Comparison of ENCODE assay signal across 26 cellular contexts in the genomic region with DNA sequence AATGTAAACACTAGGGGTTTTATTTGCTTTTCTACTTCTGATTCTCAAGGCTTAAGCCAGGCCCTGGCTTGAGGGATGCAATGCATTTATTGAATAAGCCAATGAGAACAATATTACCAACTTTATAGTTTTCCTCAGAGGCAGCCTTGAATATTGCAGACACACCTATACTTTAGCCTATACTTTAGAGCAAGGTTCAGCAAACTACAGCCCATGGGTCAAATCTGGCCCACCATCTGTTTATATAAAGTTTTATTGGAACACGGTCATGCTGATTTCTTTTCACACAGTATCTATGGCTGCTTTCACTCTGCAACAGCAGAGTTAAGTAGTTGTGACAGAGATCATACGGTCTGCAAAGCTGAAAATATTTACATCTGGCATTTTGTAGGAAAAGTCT. TPM values are rescaled to one million over a fixed set of nuclear protein-coding genes. Genes with fewer than 3 reads are reported as not detected.
DNase-seq lines count a peak whose midpoint lies in the region; ATAC-seq, FAIRE-seq and TF ChIP-seq lines count a peak whose summit lies in the region.
"Had no signal": no experiment of that assay in that cellular context is flagged by ENCODE, and none has a peak within 500 bp of the region (broad histone marks: within the 10 kb centered on the region; RNA-seq: fewer than 3 reads in every experiment).

No MANE protein-coding gene starts in this region.

- H4K91ac ChIP-seq in mesenchymal stem cell (ENCODE audit: low read length): no peak overlapping the region

- H3K4me1 Mint-ChIP-seq in CD4-positive, CD25-positive, alpha-beta regulatory T cell: no peaks in the 10 kb centered on the region
- H3K4me1 Mint-ChIP-seq: B cell; CD4-positive, alpha-beta memory T cell; CD8-positive, alpha-beta memory T cell had no signal

- TF ChIP-seq EP300 in K562 (IDR thresholded peaks at IDR 0.05; ENCODE audit: low read length): no peak

- no peak for TF ChIP-seq RAD21 in K562 (CRISPR knock-in tag; conservative IDR thresholded peaks at IDR 0.05 in 1 of 2, IDR thresholded peaks at IDR 0.05 in 1 of 2)

- H2AK5ac ChIP-seq in mesenchymal stem cell (ENCODE audit: low read length, severe bottlenecking): no peak overlapping the region

- no peaks in the 10 kb centered on the region for H3K4me1 ChIP-seq in CD4-positive, CD25-positive, alpha-beta regulatory T cell (ENCODE audit: control insufficient read depth, insufficient read depth, low read length, poor library complexity, severe bottlenecking)
- H3K4me1 ChIP-seq in K562 (replicated peaks in 1 of 2; ENCODE audit: control insufficient read depth in 2 of 2, insufficient read depth in 2 of 2, low read length in 2 of 2): no peaks in the 10 kb centered on the region; a peak in 1 of 5 replicates
- no peaks in the 10 kb centered on the region for H3K4me1 ChIP-seq in mesenchymal stem cell (ENCODE audit: control insufficient read depth, insufficient read depth, low read depth, low read length)
- H3K4me1 ChIP-seq in thyroid gland: peaks cover 14 to 15% of the 10 kb centered on the region in 2 donors
- H3K4me1 ChIP-seq: BLaER1 treated with 17β-estradiol and CSF1 and Interleukin-3, amounts not matched to agents 10 nM and 100 nM had no signal

- no peak overlapping the region for H3K4me3 Mint-ChIP-seq in CD4-positive, CD25-positive, alpha-beta regulatory T cell
- H3K4me3 Mint-ChIP-seq: B cell; CD4-positive, alpha-beta memory T cell; CD8-positive, alpha-beta memory T cell had no signal

- no peak overlapping the region for H2BK5ac ChIP-seq in mesenchymal stem cell (ENCODE audit: low read depth, low read length, poor library complexity, severe bottlenecking)

- H2AFZ ChIP-seq in K562 (ENCODE audit: low read depth, low read length) (no peak overlapping the region), mesenchymal stem cell (ENCODE audit: low read depth, low read length) (no peak overlapping the region)

- no peak overlapping the region for H2BK12ac ChIP-seq in mesenchymal stem cell (ENCODE audit: low read length in 2 of 2)

- H3K9me1 ChIP-seq in K562 (ENCODE audit: control insufficient read depth, insufficient read depth, low read length): no peaks in the 10 kb centered on the region

- H3K4me2 ChIP-seq in K562 (ENCODE audit: insufficient read depth, low read length) (no peak overlapping the region), mesenchymal stem cell (ENCODE audit: low read length, poor library complexity, severe bottlenecking) (no peak overlapping the region)
- H3K4me2 ChIP-seq: BLaER1 treated with 17β-estradiol and CSF1 and Interleukin-3, amounts not matched to agents 10 nM and 100 nM had no signal

- H3K23ac ChIP-seq in mesenchymal stem cell (ENCODE audit: low read length in 2 of 2): no peak overlapping the region

- no TSS peak for BruUV-seq in K562 (replicated peaks; lab: Mats Ljungman, UMichigan)

- no peak for ATAC-seq in CD4-positive, CD25-positive, alpha-beta regulatory T cell (ENCODE audit: low read depth in 2 of 2)
- ATAC-seq in K562: no peak
- ATAC-seq: GM12878 had no signal

- WGBS in K562 (ENCODE audit: insufficient coverage, low coverage, missing lambda C conversion rate): 0% methylated on average over 2 of the region's 2 CpGs
- 41% methylated on average over 2 of the region's 2 CpGs for WGBS in mesenchymal stem cell
- 60 to 73% methylated on average over 2 of the region's 2 CpGs for WGBS in thyroid gland, 2 donors

- POLR2A ChIA-PET in K562 (lab: Yijun Ruan, JAX): interaction anchor here (1.3 kb wide), 1 partner anchor 23 kb away, joined by 3 read pairs; no protein-coding TSS in a partner anchor

- no peak for DNase-seq in CD4-positive, CD25-positive, alpha-beta regulatory T cell
- DNase-seq in K562 (ENCODE audit: extremely low read depth in 1 of 4, low spot score in 3 of 4): no peak
- peak; percentile 5 for DNase-seq in mesenchymal stem cell
- DNase-seq in thyroid gland: no peak
- DNase-seq in GM19239 (ENCODE audit: insufficient read length, low spot score): no peak
- DNase-seq in kidney tubule cell (ENCODE audit: low spot score): no peak
- DNase-seq in activated CD4-positive, alpha-beta T cell treated with anti-CD3 and anti-CD28 coated beads for 4 hours: no peak
- DNase-seq: ACHN; AML-193; CD4-positive, alpha-beta memory T cell; CD8-positive, alpha-beta memory T cell; COR-L47; DMS 273 treated with DMSO at 0.1 percent for 48 hours; DMS153; DMS53; DMS79; DND-41; GDM1 had no signal

- H3K9me3 Mint-ChIP-seq in CD4-positive, CD25-positive, alpha-beta regulatory T cell: peaks cover 0 to 2% (median 0%) of the 10 kb centered on the region in 7 donors
- H3K9me3 Mint-ChIP-seq: CD4-positive, alpha-beta memory T cell; CD8-positive, alpha-beta memory T cell had no signal

- no peaks in the 10 kb centered on the region for H3K9me3 ChIP-seq in CD4-positive, CD25-positive, alpha-beta regulatory T cell (ENCODE audit: control insufficient read depth in 2 of 2, low read length in 2 of 2)
- H3K9me3 ChIP-seq in K562 (replicated peaks; ENCODE audit: control insufficient read depth, insufficient read depth, low read depth, low read length) (no peaks in the 10 kb centered on the region), mesenchymal stem cell (ENCODE audit: control insufficient read depth, low read length) (no peaks in the 10 kb centered on the region), thyroid gland (no peaks in the 10 kb centered on the region)
- H3K9me3 ChIP-seq: BLaER1 treated with 17β-estradiol and CSF1 and Interleukin-3, amounts not matched to agents 10 nM and 100 nM had no signal

- no peak overlapping the region for H2BK120ac ChIP-seq in mesenchymal stem cell (ENCODE audit: low read depth, low read length)

- peaks cover 6% of the 10 kb centered on the region for H3K27me3 ChIP-seq in CD4-positive, CD25-positive, alpha-beta regulatory T cell (ENCODE audit: control insufficient read depth, insufficient read depth, low read length)
- H3K27me3 ChIP-seq in K562 (ENCODE audit: control insufficient read depth in 2 of 2, insufficient read depth in 2 of 2, low read length in 2 of 2) (peaks cover 2 to 16% of the 10 kb centered on the region in 2 experiments; a peak in 3 of 5 replicates), mesenchymal stem cell (ENCODE audit: control insufficient read depth in 1 of 2, insufficient read depth in 1 of 2, low read length in 2 of 2) (peaks cover 18 to 23% of the 10 kb centered on the region in 2 experiments), thyroid gland (no peaks in the 10 kb centered on the region)
- H3K27me3 ChIP-seq: BLaER1 treated with 17β-estradiol and CSF1 and Interleukin-3, amounts not matched to agents 10 nM and 100 nM had no signal

- no peaks in the 10 kb centered on the region for H4K20me1 ChIP-seq in K562 (replicated peaks; ENCODE audit: control insufficient read depth, insufficient read depth, low read length)
- H4K20me1 ChIP-seq: BLaER1 treated with 17β-estradiol and CSF1 and Interleukin-3, amounts not matched to agents 10 nM and 100 nM had no signal

- H3K79me2 ChIP-seq in K562 (ENCODE audit: control insufficient read depth, insufficient read depth, low read length): no peaks in the 10 kb centered on the region

- CTCF ChIA-PET in K562 (lab: Yijun Ruan, JAX; ENCODE audit: low intra/inter-chr PET ratio): no interaction called here

- no peak overlapping the region for H3K27ac ChIP-seq in CD4-positive, CD25-positive, alpha-beta regulatory T cell (ENCODE audit: insufficient read depth, low read length, poor library complexity, severe bottlenecking)
- H3K27ac ChIP-seq in K562 (ENCODE audit: extremely low read depth, low read depth, low read length): no peak overlapping the region
- H3K27ac ChIP-seq in mesenchymal stem cell (ENCODE audit: low read length, poor library complexity, severe bottlenecking): no peak overlapping the region
- H3K27ac ChIP-seq in thyroid gland: peak overlapping the region in 2 of 3 donors; percentile 11 to 58
- H3K27ac ChIP-seq: 22Rv1; BLaER1 treated with 17β-estradiol and CSF1 and Interleukin-3, amounts not matched to agents 10 nM and 100 nM; C4-2B had no signal

- FAIRE-seq in K562 (lab: Jason Lieb, UNC) (no peak), GM19239 (lab: Jason Lieb, UNC) (no peak)
- FAIRE-seq: A204.1, GM12878, GM12892, GM18507 had no signal

- no peak overlapping the region for H2BK15ac ChIP-seq in mesenchymal stem cell (ENCODE audit: low read depth, poor library complexity, severe bottlenecking)

- TF ChIP-seq POLR2A in K562 (conservative IDR thresholded peaks at IDR 0.05) (no peak), thyroid gland (IDR thresholded peaks at IDR 0.05) (no peak)

- H3K79me1 ChIP-seq in mesenchymal stem cell (replicated peaks; ENCODE audit: low read length, poor library complexity, severe bottlenecking): no peaks in the 10 kb centered on the region

- H3K27ac Mint-ChIP-seq in CD4-positive, CD25-positive, alpha-beta regulatory T cell: peak overlapping the region in 2 of 3 donors; percentile 5 to 85
- H3K27ac Mint-ChIP-seq: B cell; CD4-positive, alpha-beta memory T cell had no signal

- H3K27me3 Mint-ChIP-seq in CD4-positive, CD25-positive, alpha-beta regulatory T cell: peaks cover 26% of the 10 kb centered on the region

- H3K14ac ChIP-seq in mesenchymal stem cell (ENCODE audit: low read length in 2 of 2): no peak overlapping the region

- H3K9ac ChIP-seq in K562 (ENCODE audit: insufficient read depth in 1 of 2, low read depth in 2 of 2, low read length in 2 of 2): no peak overlapping the region
- H3K9ac ChIP-seq in mesenchymal stem cell (ENCODE audit: low read length): no peak overlapping the region
- H3K9ac ChIP-seq: BLaER1 treated with 17β-estradiol and CSF1 and Interleukin-3, amounts not matched to agents 10 nM and 100 nM had no signal

- H4K8ac ChIP-seq in mesenchymal stem cell (ENCODE audit: low read length): no peak overlapping the region

- no peak overlapping the region for H3K4me3 ChIP-seq in CD4-positive, CD25-positive, alpha-beta regulatory T cell (ENCODE audit: low read depth, low read length)
- H3K4me3 ChIP-seq in K562: no peak overlapping the region
- H3K4me3 ChIP-seq in mesenchymal stem cell (ENCODE audit: insufficient read depth in 1 of 2, low read depth in 1 of 2, low read length in 2 of 2): no peak overlapping the region
- H3K4me3 ChIP-seq in thyroid gland (replicated peaks in 1 of 3): no peak overlapping the region
- H3K4me3 ChIP-seq: BLaER1 treated with 17β-estradiol and CSF1 and Interleukin-3, amounts not matched to agents 10 nM and 100 nM; GM12878 had no signal

- in situ Hi-C loops in K562 (cut with MboI): no loop called here

- intact Hi-C loops in K562 (cut with micrococcal nuclease): no loop called here
- intact Hi-C loops in thyroid gland (cut with DNase I): no loop called here

- H3K18ac ChIP-seq in mesenchymal stem cell (ENCODE audit: low read depth in 1 of 2, low read length in 2 of 2): no peak overlapping the region

- no peak overlapping the region for H3K4ac ChIP-seq in mesenchymal stem cell (ENCODE audit: low read depth in 1 of 2, low read length in 2 of 2)

- TF ChIP-seq CTCF in K562 (IDR thresholded peaks at IDR 0.05 in 2 of 3, conservative IDR thresholded peaks at IDR 0.05 in 1 of 3; ENCODE audit: insufficient read depth in 2 of 3, low read depth in 1 of 3, low read length in 3 of 3): no peak
- no peak for TF ChIP-seq CTCF in thyroid gland (IDR thresholded peaks at IDR 0.05)

- no peaks in the 10 kb centered on the region for H3K36me3 ChIP-seq in CD4-positive, CD25-positive, alpha-beta regulatory T cell (ENCODE audit: control insufficient read depth, insufficient read depth, low read length)
- no peaks in the 10 kb centered on the region for H3K36me3 ChIP-seq in K562 (ENCODE audit: control insufficient read depth, insufficient read depth, low read length)
- no peaks in the 10 kb centered on the region for H3K36me3 ChIP-seq in mesenchymal stem cell (ENCODE audit: control insufficient read depth in 1 of 2, insufficient read depth in 2 of 2, low read depth in 1 of 2, low read length in 2 of 2)
- no peaks in the 10 kb centered on the region for H3K36me3 ChIP-seq in thyroid gland
- H3K36me3 ChIP-seq: BLaER1 treated with 17β-estradiol and CSF1 and Interleukin-3, amounts not matched to agents 10 nM and 100 nM had no signal

- no peaks in the 10 kb centered on the region for H3K36me3 Mint-ChIP-seq in CD4-positive, CD25-positive, alpha-beta regulatory T cell
- H3K36me3 Mint-ChIP-seq: CD4-positive, alpha-beta memory T cell; CD8-positive, alpha-beta memory T cell had no signal

RNA-seq across cellular contexts. Expression of gene E2F8, which starts 50.3 kb away (rescaled TPM):
- total RNA-seq in CD4-positive, CD25-positive, alpha-beta regulatory T cell: 0.35 TPM
- polyA plus RNA-seq in CD4-positive, CD25-positive, alpha-beta regulatory T cell: under 1 TPM in 2 of 4 donors, not detected in 2; 0.25 to 0.33 TPM
- 34.6 and 59.6 TPM in 2 replicates for total RNA-seq in K562 (2011; cell fraction: chromatin; rRNA removed; ENCODE audit: low replicate concordance)
- 16.7 and 20.3 TPM in 2 replicates for total RNA-seq in K562 (2011; cell fraction: nucleolus; rRNA removed)
- total RNA-seq in K562 (2011; cell fraction: nucleoplasm; rRNA removed): 18.7 and 23.2 TPM in 2 replicates
- 6.9 and 9.3 TPM in 2 replicates for total RNA-seq in K562 (2014; rRNA removed)
- 11.9 and 13.8 TPM in 2 replicates for total RNA-seq in K562 (2014; rRNA removed; fragmentation: Illumina TruSeq; extraction: Trizol)
- total RNA-seq in K562 (2015; rRNA removed; fragmentation: Illumina TruSeq; extraction: Trizol): 14.0 and 15.1 TPM in 2 replicates
- total RNA-seq in K562 (2021): 16.1 and 17.6 TPM in 2 replicates
- polyA plus RNA-seq in K562 (2011; rRNA removed): 12.1 and 14.5 TPM in 2 replicates
- 9.8 and 10.3 TPM in 2 replicates for polyA plus RNA-seq in K562 (2011; cell fraction: cytosol; rRNA removed)
- 41.0 and 43.5 TPM in 2 replicates for polyA plus RNA-seq in K562 (2011; cell fraction: nucleus; rRNA removed)
- 9.1 and 9.3 TPM in 2 replicates for polyA plus RNA-seq in K562 (2012)
- polyA plus RNA-seq in K562 (2014; fragmentation: Illumina TruSeq; extraction: Trizol): 23.0 and 23.6 TPM in 2 replicates
- 10 to 100 TPM in 1 of 2 experiments, 1 to 10 TPM in 1; 7.2 to 11.1 TPM for polyA plus RNA-seq in K562 (2014; fragmentation: Nextera tagmentation; extraction: Ambion mirVana)
- polyA plus RNA-seq in K562 (2014; rRNA removed): 11.1 and 13.1 TPM in 2 replicates
- 15.2 and 18.6 TPM in 2 replicates for polyA minus RNA-seq in K562 (2011; rRNA and poly(A)+ RNA removed)
- 5.3 and 8.3 TPM in 2 replicates for polyA minus RNA-seq in K562 (2011; cell fraction: cytosol; rRNA and poly(A)+ RNA removed)
- 42.8 and 53.8 TPM in 2 replicates for polyA minus RNA-seq in K562 (2011; cell fraction: nucleus; rRNA and poly(A)+ RNA removed)
- polyA plus RNA-seq in mesenchymal stem cell (2013, experiment 1 of 2): 0.81 TPM
- 0.84 TPM for polyA plus RNA-seq in mesenchymal stem cell (2013, experiment 2 of 2)
- total RNA-seq in thyroid gland: not detected
- total RNA-seq: CD4-positive, alpha-beta memory T cell had no signal
- polyA plus RNA-seq: CD4-positive, alpha-beta memory T cell had no signal

Comparison
In these comparisons a context has a peak if more than half of its experiments do, and no peak if none do; other contexts are left out.
1. H3K27ac ChIP-seq: peak in thyroid gland (2 of 3); none in CD4-positive, CD25-positive, alpha-beta regulatory T cell (single experiment), K562 (single experiment) and mesenchymal stem cell (single experiment).